ENCODE assay signal across 8 cellular contexts in genomic region chr7:27161214-27161720, GRCh38. TPM values are rescaled to one million over a fixed set of nuclear protein-coding genes. Genes with fewer than 3 reads are reported as not detected.
DNase-seq lines count a peak whose midpoint lies in the region; ATAC-seq, FAIRE-seq and TF ChIP-seq lines count a peak whose summit lies in the region.

No MANE protein-coding gene starts in this region.

- H3K79me2 ChIP-seq in GM12878 (ENCODE audit: control insufficient read depth, insufficient read depth, low read length): no peaks in the 10 kb centered on the region

- TF ChIP-seq EP300 in GM12878 (IDR thresholded peaks at IDR 0.05; ENCODE audit: borderline replicate concordance in 1 of 2, control insufficient read depth in 1 of 2, low read depth in 2 of 2, low read length in 2 of 2): no peak

- H3K4me1 ChIP-seq in GM12878 (ENCODE audit: control insufficient read depth, insufficient read depth, low read length): no peaks in the 10 kb centered on the region

- H3K27me3 Mint-ChIP-seq in mesothelial cell of epicardium (ENCODE audit: low read depth): peaks cover 86% of the 10 kb centered on the region

- peak overlapping the region; percentile 72 for H3K4me3 ChIP-seq in BJ (ENCODE audit: low read depth, low read length)
- peak overlapping the region; percentile 67 for H3K4me3 ChIP-seq in Jurkat, Clone E6-1 (ENCODE audit: low read length)
- H3K4me3 ChIP-seq in GM12878: peak overlapping the region; percentile 72; the same call in 1 of the 2 replicates

- H3K4me2 ChIP-seq in GM12878 (ENCODE audit: control insufficient read depth, insufficient read depth): peak overlapping the region; percentile 90

- H3K27ac Mint-ChIP-seq in mesothelial cell of epicardium: peak overlapping the region; percentile 87

- no peaks in the 10 kb centered on the region for H3K9me3 Mint-ChIP-seq in mesothelial cell of epicardium

- H3K27ac ChIP-seq in GM12878 (ENCODE audit: control insufficient read depth, insufficient read depth): no peak overlapping the region

- intact Hi-C loops in GM12878 (cut with micrococcal nuclease; ENCODE audit: unreplicated experiment): loop anchor here (1.0 to 5.0 kb wide), 6 partner anchors 304 to 1269 kb away; no protein-coding TSS in a partner anchor

- in situ Hi-C loops in GM12878 (cut with MboI): loop anchor here (25.0 kb wide), 1 partner anchor 1074 kb away; no protein-coding TSS in a partner anchor

- H3K36me3 ChIP-seq in BJ (ENCODE audit: control insufficient read depth, insufficient read depth, low read length) (peaks cover 14% of the 10 kb centered on the region), GM12878 (ENCODE audit: control insufficient read depth in 2 of 2, insufficient read depth in 2 of 2, low read length in 1 of 2) (no peaks in the 10 kb centered on the region)

- FAIRE-seq in GM12878 (lab: Jason Lieb, UNC): no peak

- DNase-seq in BJ (ENCODE audit: low read depth) (no peak), GM12878 (ENCODE audit: low read depth, low spot score) (no peak), mesothelial cell of epicardium (ENCODE audit: low spot score in 2 of 2, unreplicated experiment in 2 of 2) (no peak)
- no peak for DNase-seq in Jurkat, Clone E6-1 (ENCODE audit: low read depth, low spot score)

- TF ChIP-seq RAD21 in GM12878 (IDR thresholded peaks at IDR 0.05; ENCODE audit: insufficient read depth, low read depth, low read length): no peak

- peak overlapping the region; percentile 77 for H3K4me3 Mint-ChIP-seq in mesothelial cell of epicardium

- H4K20me1 ChIP-seq in GM12878 (ENCODE audit: control insufficient read depth, insufficient read depth): no peaks in the 10 kb centered on the region

- no peak overlapping the region for H3K9ac ChIP-seq in GM12878 (ENCODE audit: control insufficient read depth, insufficient read depth, low read length)

- WGBS in GM12878 (ENCODE audit: insufficient coverage, insufficient replicate concordance, low lambda C conversion rate, missing lambda C conversion rate): under 1% methylated on average over 19 of the region's 27 CpGs

- POLR2A ChIA-PET in BJ (lab: Charles Lee) (interaction anchor here (0.6 kb wide), 2 partner anchors 31 to 34 kb away, joined by 3 to 12 read pairs; no protein-coding TSS in a partner anchor), GM12878 (lab: Charles Lee) (interaction anchor here (0.6 to 1.0 kb wide), 2 partner anchors 480 to 1599 kb away, joined by 3 to 5 read pairs; no protein-coding TSS in a partner anchor)

- no TSS peak for BruUV-seq in GM12878 (replicated peaks; lab: Mats Ljungman, UMichigan)

- no peak for TF ChIP-seq POLR2A in GM12878 (IDR thresholded peaks at IDR 0.05; ENCODE audit: low read depth, low read length)

- CTCF ChIA-PET in BJ (lab: Yijun Ruan, JAX): interaction anchor here (0.6 to 4.0 kb wide), 32 partner anchors 10 to 1268 kb away, joined by 3 to 74 read pairs (median 4); partner anchors contain the start of genes HOXA10, HOXA3 and HOXA5
- CTCF ChIA-PET in GM12878 (lab: Yijun Ruan, JAX): interaction anchor here (0.6 to 4.6 kb wide), 30 partner anchors 11 to 1434 kb away, joined by 3 to 100 read pairs (median 4); partner anchors contain the start of gene HOXA3

- H3K27me3 ChIP-seq in BJ (ENCODE audit: control insufficient read depth, insufficient read depth, low read length) (no peaks in the 10 kb centered on the region), GM12878 (replicated peaks in 1 of 2; ENCODE audit: control insufficient read depth in 2 of 2, insufficient read depth in 2 of 2, low read length in 1 of 2) (peaks cover 17 to 40% of the 10 kb centered on the region in 2 experiments)

- peak overlapping the region; percentile 82 for H2AFZ ChIP-seq in GM12878 (ENCODE audit: control insufficient read depth, low read depth, low read length)

- peaks cover 2% of the 10 kb centered on the region; the same call in 1 of the 3 replicates for H3K9me3 ChIP-seq in GM12878 (replicated peaks; ENCODE audit: control insufficient read depth, insufficient read depth, low read length)

- RAD21 ChIA-PET in GM12878 (lab: Charles Lee; ENCODE audit: unreplicated experiment): interaction anchor here (0.6 to 3.8 kb wide), 18 partner anchors 11 to 1269 kb away, joined by 3 to 46 read pairs (median 4); partner anchors contain the start of genes HOXA1 and SNX10

- ATAC-seq in GM12878 (no peak; the same call in 1 of the 3 replicates), HG02678 (IDR thresholded peaks at IDR 0.05; ENCODE audit: unreplicated experiment) (no peak), HG03108 (IDR thresholded peaks at IDR 0.05; ENCODE audit: unreplicated experiment) (no peak), HG02798 (IDR thresholded peaks at IDR 0.05; ENCODE audit: poor library complexity, unreplicated experiment) (no peak), GM18870 (IDR thresholded peaks at IDR 0.05; ENCODE audit: unreplicated experiment) (no peak)

- SMC1A ChIA-PET in GM12878 (lab: Charles Lee; ENCODE audit: uncharacterized antibody, unreplicated experiment): interaction anchor here (0.6 to 2.2 kb wide), 16 partner anchors 11 to 1269 kb away, joined by 3 to 15 read pairs (median 4); no protein-coding TSS in a partner anchor

- peaks cover 52% of the 10 kb centered on the region for H3K4me1 Mint-ChIP-seq in mesothelial cell of epicardium

- peaks cover 3% of the 10 kb centered on the region for H3K36me3 Mint-ChIP-seq in mesothelial cell of epicardium

- no peak for TF ChIP-seq CTCF in BJ (IDR thresholded peaks at IDR 0.05; ENCODE audit: insufficient read depth, low read depth, low read length)
- no peak for TF ChIP-seq CTCF in GM12878 (IDR thresholded peaks at IDR 0.05 in 2 of 3, conservative IDR thresholded peaks at IDR 0.05 in 1 of 3; ENCODE audit: control insufficient read depth in 2 of 3, extremely low read depth in 1 of 3, insufficient read depth in 1 of 3, low read depth in 3 of 3, low read length in 3 of 3)
- TF ChIP-seq CTCF in mesothelial cell of epicardium (IDR thresholded peaks at IDR 0.05; ENCODE audit: unreplicated experiment): peak; percentile 34

RNA-seq across cellular contexts. Expression of gene HOXA9, which starts 4.1 kb away (rescaled TPM):
- 12.6 and 15.0 TPM in 2 replicates for polyA plus RNA-seq in BJ (2011; rRNA removed)
- polyA minus RNA-seq in BJ (2011; rRNA and poly(A)+ RNA removed): 1.4 and 3.4 TPM in 2 replicates
- 0.87 TPM for polyA plus RNA-seq in Jurkat, Clone E6-1 (2012; ENCODE audit: insufficient read depth, insufficient read length)
- not detected in 2 replicates for total RNA-seq in GM12878 (2013; cell fraction: nucleolus; rRNA removed)
- not detected in 2 replicates for total RNA-seq in GM12878 (2014; rRNA removed)
- not detected in 2 replicates for total RNA-seq in GM12878 (2014; rRNA removed; fragmentation: Illumina TruSeq; extraction: Trizol)
- total RNA-seq in GM12878 (2021): not detected in 2 replicates
- not detected for polyA plus RNA-seq in GM12878 (2011; ENCODE audit: low read depth)
- not detected in 2 replicates for polyA plus RNA-seq in GM12878 (2011; rRNA removed)
- polyA plus RNA-seq in GM12878 (2011; cell fraction: cytosol; rRNA removed): not detected in 2 replicates
- polyA plus RNA-seq in GM12878 (2011; cell fraction: nucleus; rRNA removed): not detected in 2 replicates
- not detected in 2 replicates for polyA plus RNA-seq in GM12878 (2012)
- polyA plus RNA-seq in GM12878 (2014; fragmentation: Illumina TruSeq; extraction: Trizol): not detected in 2 replicates
- not detected for polyA plus RNA-seq in GM12878 (2014; fragmentation: Nextera tagmentation; extraction: Ambion mirVana)
- polyA plus RNA-seq in GM12878 (2014; rRNA removed): not detected in 2 replicates
- polyA plus RNA-seq in GM12878 (2016; fragmentation: Nextera tagmentation; extraction: Ambion mirVana): not detected
- polyA minus RNA-seq in GM12878 (2011; rRNA and poly(A)+ RNA removed): not detected in 2 replicates
- polyA minus RNA-seq in GM12878 (2011; cell fraction: cytosol; rRNA and poly(A)+ RNA removed): not detected in 2 replicates
- not detected in 2 replicates for polyA minus RNA-seq in GM12878 (2011; cell fraction: nucleus; rRNA and poly(A)+ RNA removed)
- total RNA-seq in mesothelial cell of epicardium: 10.8 to 14.5 TPM (median 13.2 TPM) in 3 replicates

RNA-seq across cellular contexts. Expression of gene HOXA7, which starts 4.8 kb away (rescaled TPM):
- polyA plus RNA-seq in BJ (2011; rRNA removed): 3.8 and 4.4 TPM in 2 replicates
- 1.4 and 2.3 TPM in 2 replicates for polyA minus RNA-seq in BJ (2011; rRNA and poly(A)+ RNA removed)
- polyA plus RNA-seq in Jurkat, Clone E6-1 (2012; ENCODE audit: insufficient read depth, insufficient read length): 15.5 TPM
- total RNA-seq in GM12878 (2013; cell fraction: nucleolus; rRNA removed): not detected in 2 replicates
- total RNA-seq in GM12878 (2014; rRNA removed): not detected in 2 replicates
- total RNA-seq in GM12878 (2014; rRNA removed; fragmentation: Illumina TruSeq; extraction: Trizol): not detected in 2 replicates
- total RNA-seq in GM12878 (2021): not detected in 2 replicates
- polyA plus RNA-seq in GM12878 (2011; ENCODE audit: low read depth): not detected
- not detected in 2 replicates for polyA plus RNA-seq in GM12878 (2011; rRNA removed)
- polyA plus RNA-seq in GM12878 (2011; cell fraction: cytosol; rRNA removed): not detected in 2 replicates
- polyA plus RNA-seq in GM12878 (2011; cell fraction: nucleus; rRNA removed): not detected in 2 replicates
- polyA plus RNA-seq in GM12878 (2012): not detected in 2 replicates
- polyA plus RNA-seq in GM12878 (2014; fragmentation: Illumina TruSeq; extraction: Trizol): not detected in 2 replicates
- polyA plus RNA-seq in GM12878 (2014; fragmentation: Nextera tagmentation; extraction: Ambion mirVana): not detected
- polyA plus RNA-seq in GM12878 (2014; rRNA removed): not detected in 2 replicates
- not detected for polyA plus RNA-seq in GM12878 (2016; fragmentation: Nextera tagmentation; extraction: Ambion mirVana)
- not detected in 2 replicates for polyA minus RNA-seq in GM12878 (2011; rRNA and poly(A)+ RNA removed)
- not detected in 2 replicates for polyA minus RNA-seq in GM12878 (2011; cell fraction: cytosol; rRNA and poly(A)+ RNA removed)
- not detected in 2 replicates for polyA minus RNA-seq in GM12878 (2011; cell fraction: nucleus; rRNA and poly(A)+ RNA removed)
- total RNA-seq in mesothelial cell of epicardium: 17.4 to 18.9 TPM (median 17.9 TPM) in 3 replicates

RNA-seq across cellular contexts. Expression of gene HOXA3, which starts 8.9 kb away (rescaled TPM):
- polyA plus RNA-seq in BJ (2011; rRNA removed) (0.09 and 0.15 TPM in 2 replicates), GM12878 (2011; rRNA removed) (0.05 and 0.13 TPM in 2 replicates), GM12878 (2014; fragmentation: Illumina TruSeq; extraction: Trizol) (not detected in 2 replicates), GM12878 (2014; fragmentation: Nextera tagmentation; extraction: Ambion mirVana) (not detected), GM12878 (2014; rRNA removed) (not detected in 2 replicates), GM12878 (2016; fragmentation: Nextera tagmentation; extraction: Ambion mirVana) (not detected)
- 0.77 TPM in 1 of 2 replicates, not detected in the other for polyA minus RNA-seq in BJ (2011; rRNA and poly(A)+ RNA removed)
- polyA plus RNA-seq in Jurkat, Clone E6-1 (2012; ENCODE audit: insufficient read depth, insufficient read length): 3.9 TPM
- not detected in 2 replicates for total RNA-seq in GM12878 (2013; cell fraction: nucleolus; rRNA removed)
- total RNA-seq in GM12878 (2014; rRNA removed) (not detected in 2 replicates), GM12878 (2014; rRNA removed; fragmentation: Illumina TruSeq; extraction: Trizol) (not detected in 2 replicates), GM12878 (2021) (0.08 TPM in 1 of 2 replicates, not detected in the other), mesothelial cell of epicardium (197 to 209 TPM (median 201 TPM) in 3 replicates)
- not detected for polyA plus RNA-seq in GM12878 (2011; ENCODE audit: low read depth)
- polyA plus RNA-seq in GM12878 (2011; cell fraction: cytosol; rRNA removed): 0.02 TPM in 1 of 2 replicates, not detected in the other
- polyA plus RNA-seq in GM12878 (2011; cell fraction: nucleus; rRNA removed): 0.06 and 0.13 TPM in 2 replicates
- not detected in 2 replicates for polyA plus RNA-seq in GM12878 (2012)
- not detected in 2 replicates for polyA minus RNA-seq in GM12878 (2011; rRNA and poly(A)+ RNA removed)
- not detected in 2 replicates for polyA minus RNA-seq in GM12878 (2011; cell fraction: cytosol; rRNA and poly(A)+ RNA removed)
- not detected in 2 replicates for polyA minus RNA-seq in GM12878 (2011; cell fraction: nucleus; rRNA and poly(A)+ RNA removed)

RNA-seq across cellular contexts. Expression of gene HOXA10, which starts 12.9 kb away (rescaled TPM):
- polyA plus RNA-seq in BJ (2011; rRNA removed): 54.7 and 59.6 TPM in 2 replicates
- polyA minus RNA-seq in BJ (2011; rRNA and poly(A)+ RNA removed): 32.3 and 43.4 TPM in 2 replicates
- 19.6 TPM for polyA plus RNA-seq in Jurkat, Clone E6-1 (2012; ENCODE audit: insufficient read depth, insufficient read length)
- not detected in 2 replicates for total RNA-seq in GM12878 (2013; cell fraction: nucleolus; rRNA removed)
- total RNA-seq in GM12878 (2014; rRNA removed): not detected in 2 replicates
- not detected in 2 replicates for total RNA-seq in GM12878 (2014; rRNA removed; fragmentation: Illumina TruSeq; extraction: Trizol)
- total RNA-seq in GM12878 (2021): not detected in 2 replicates
- not detected for polyA plus RNA-seq in GM12878 (2011; ENCODE audit: low read depth)
- polyA plus RNA-seq in GM12878 (2011; rRNA removed): not detected in 2 replicates
- not detected in 2 replicates for polyA plus RNA-seq in GM12878 (2011; cell fraction: cytosol; rRNA removed)
- not detected in 2 replicates for polyA plus RNA-seq in GM12878 (2011; cell fraction: nucleus; rRNA removed)
- not detected in 2 replicates for polyA plus RNA-seq in GM12878 (2012)
- polyA plus RNA-seq in GM12878 (2014; fragmentation: Illumina TruSeq; extraction: Trizol): not detected in 2 replicates
- not detected for polyA plus RNA-seq in GM12878 (2014; fragmentation: Nextera tagmentation; extraction: Ambion mirVana)
- polyA plus RNA-seq in GM12878 (2014; rRNA removed): not detected in 2 replicates
- polyA plus RNA-seq in GM12878 (2016; fragmentation: Nextera tagmentation; extraction: Ambion mirVana): not detected
- polyA minus RNA-seq in GM12878 (2011; rRNA and poly(A)+ RNA removed): not detected in 2 replicates
- polyA minus RNA-seq in GM12878 (2011; cell fraction: cytosol; rRNA and poly(A)+ RNA removed): not detected in 2 replicates
- polyA minus RNA-seq in GM12878 (2011; cell fraction: nucleus; rRNA and poly(A)+ RNA removed): not detected in 2 replicates
- 13.1 to 14.4 TPM (median 13.8 TPM) in 3 replicates for total RNA-seq in mesothelial cell of epicardium

RNA-seq across cellular contexts. Expression of gene HOXA6, which starts 13.7 kb away (rescaled TPM):
- polyA plus RNA-seq in BJ (2011; rRNA removed) (0.45 and 0.77 TPM in 2 replicates), GM12878 (2011; rRNA removed) (0.08 TPM in 1 of 2 replicates, not detected in the other), GM12878 (2014; fragmentation: Illumina TruSeq; extraction: Trizol) (not detected in 2 replicates), GM12878 (2014; fragmentation: Nextera tagmentation; extraction: Ambion mirVana) (not detected), GM12878 (2014; rRNA removed) (not detected in 2 replicates), GM12878 (2016; fragmentation: Nextera tagmentation; extraction: Ambion mirVana) (not detected)
- 0.62 TPM in 1 of 2 replicates, not detected in the other for polyA minus RNA-seq in BJ (2011; rRNA and poly(A)+ RNA removed)
- polyA plus RNA-seq in Jurkat, Clone E6-1 (2012; ENCODE audit: insufficient read depth, insufficient read length): 11.1 TPM
- not detected in 2 replicates for total RNA-seq in GM12878 (2013; cell fraction: nucleolus; rRNA removed)
- total RNA-seq in GM12878 (2014; rRNA removed) (not detected in 2 replicates), GM12878 (2014; rRNA removed; fragmentation: Illumina TruSeq; extraction: Trizol) (not detected in 2 replicates), GM12878 (2021) (not detected in 2 replicates), mesothelial cell of epicardium (43.7 to 45.6 TPM (median 44.4 TPM) in 3 replicates)
- not detected for polyA plus RNA-seq in GM12878 (2011; ENCODE audit: low read depth)
- polyA plus RNA-seq in GM12878 (2011; cell fraction: cytosol; rRNA removed): 0.10 and 0.13 TPM in 2 replicates
- 0.93 and 1.1 TPM in 2 replicates for polyA plus RNA-seq in GM12878 (2011; cell fraction: nucleus; rRNA removed)
- polyA plus RNA-seq in GM12878 (2012): not detected in 2 replicates
- polyA minus RNA-seq in GM12878 (2011; rRNA and poly(A)+ RNA removed): 0.67 TPM in 1 of 2 replicates, not detected in the other
- not detected in 2 replicates for polyA minus RNA-seq in GM12878 (2011; cell fraction: cytosol; rRNA and poly(A)+ RNA removed)
- polyA minus RNA-seq in GM12878 (2011; cell fraction: nucleus; rRNA and poly(A)+ RNA removed): 0.97 and 1.4 TPM in 2 replicates

Comparison
In these comparisons a context has a peak if more than half of its experiments do, and no peak if none do; other contexts are left out.
1. RNA of gene HOXA9, which starts 4.1 kb away (total RNA-seq): 10.8 to 14.5 TPM in mesothelial cell of epicardium; not detected in GM12878; every median in the first group is over 10 times any median in the second.
2. RNA of gene HOXA7, which starts 4.8 kb away (total RNA-seq): 17.4 to 18.9 TPM in mesothelial cell of epicardium; not detected in GM12878; every median in the first group is over 10 times any median in the second.
3. RNA of gene HOXA3, which starts 8.9 kb away (total RNA-seq): 197 to 209 TPM in mesothelial cell of epicardium; 0.08 TPM in GM12878; every median in the first group is over 100 times any median in the second.
4. Peak in every context shown above with its lines, with median percentiles within 50 percentile points of each other: H3K4me3 ChIP-seq.